8 cellular contexts compared by ENCODE assay signal in the genomic region with DNA sequence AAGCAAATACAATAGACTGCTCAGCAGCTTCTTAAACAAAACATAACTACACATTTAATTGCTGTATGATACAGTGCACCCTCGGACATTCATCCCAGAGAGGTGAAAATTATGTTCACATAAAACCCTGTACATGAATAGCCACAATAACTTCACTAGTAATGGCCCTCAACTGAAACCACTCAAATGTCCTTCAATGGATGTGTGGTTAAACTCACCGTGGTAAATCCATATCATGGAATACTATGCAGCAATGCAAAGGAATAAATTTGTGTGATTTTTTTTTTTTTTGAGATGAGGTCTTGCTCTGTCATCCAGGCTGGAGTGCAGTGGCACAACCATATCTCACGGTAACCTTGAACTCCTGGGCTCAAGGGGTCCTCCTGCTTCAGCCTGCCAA.
"Had no signal": no experiment of that assay in that cellular context is flagged by ENCODE, and none has a peak within 500 bp of the region (broad histone marks: within the 10 kb centered on the region; RNA-seq: fewer than 3 reads in every experiment).

No MANE protein-coding gene starts in this region.

- H3K4me3 Mint-ChIP-seq: IgD-negative memory B cell had no signal

- DNase-seq: IMR-90, KBM-7, KG1 had no signal

- H3K27ac Mint-ChIP-seq: IgD-negative memory B cell had no signal

- FAIRE-seq: HepG2, HTR-8/SVneo, K562 had no signal

- H3K27me3 Mint-ChIP-seq: IgD-negative memory B cell had no signal

- ATAC-seq: HepG2, K562 had no signal

- H3K36me3 Mint-ChIP-seq: IgD-negative memory B cell had no signal

- H3K27ac ChIP-seq: HL-60 had no signal

- H3K4me3 ChIP-seq: K562 had no signal

- H3K4me1 Mint-ChIP-seq: IgD-negative memory B cell had no signal
